Comparison of ENCODE assay signal across 9 cellular contexts in the genomic region with DNA sequence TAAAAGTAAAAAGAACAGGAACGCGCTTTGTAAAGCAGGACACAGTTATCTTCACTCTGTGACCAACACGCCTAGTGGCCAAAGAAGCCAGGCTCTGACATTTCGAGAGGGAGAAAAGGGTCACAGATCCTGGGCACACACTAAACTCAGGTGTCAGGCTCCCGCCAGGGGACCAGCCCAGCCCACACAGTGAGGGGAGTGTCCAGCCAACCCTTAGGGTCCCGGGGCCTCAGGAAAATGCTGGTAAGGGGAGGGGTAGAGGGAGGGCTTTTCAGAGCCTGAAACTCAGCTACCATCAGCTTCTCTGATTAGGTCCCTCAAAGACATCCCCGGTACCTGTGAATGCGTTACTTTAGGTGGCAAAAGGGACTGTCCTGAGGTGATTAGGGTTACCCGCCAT. TPM values are rescaled to one million over a fixed set of nuclear protein-coding genes. Genes with fewer than 3 reads are reported as not detected.
A peak's percentile ranks its signal among the peaks of the same experiment; 100 is the strongest.
DNase-seq lines count a peak whose midpoint lies in the region; ATAC-seq and TF ChIP-seq lines count a peak whose summit lies in the region.
"Had no signal": no experiment of that assay in that cellular context is flagged by ENCODE, and none has a peak within 500 bp of the region (broad histone marks: within the 10 kb centered on the region; RNA-seq: fewer than 3 reads in every experiment).

No MANE protein-coding gene starts in this region.

- peak overlapping the region; percentile 88 for H3K27ac ChIP-seq in CD4-positive, CD25-positive, alpha-beta regulatory T cell (ENCODE audit: insufficient read depth, low read length, poor library complexity, severe bottlenecking)
- peak overlapping the region; percentile 7 to 26 for H3K27ac ChIP-seq in ascending aorta
- peak overlapping the region; percentile 91 for H3K27ac ChIP-seq in neutrophil

- peaks cover 13% of the 10 kb centered on the region for H3K36me3 ChIP-seq in CD4-positive, CD25-positive, alpha-beta regulatory T cell (ENCODE audit: control insufficient read depth, insufficient read depth, low read length)
- H3K36me3 ChIP-seq in ascending aorta (no peaks in the 10 kb centered on the region), neutrophil (peaks cover 7% of the 10 kb centered on the region)

- H3K9me3 ChIP-seq in CD4-positive, CD25-positive, alpha-beta regulatory T cell (ENCODE audit: control insufficient read depth in 2 of 2, low read length in 2 of 2): peaks cover 0 to 2% of the 10 kb centered on the region in 2 experiments
- H3K9me3 ChIP-seq in ascending aorta (no peaks in the 10 kb centered on the region), neutrophil (no peaks in the 10 kb centered on the region)

- peak overlapping the region; percentile 72 for H3K4me3 ChIP-seq in CD4-positive, CD25-positive, alpha-beta regulatory T cell (ENCODE audit: low read depth, low read length)
- H3K4me3 ChIP-seq in ascending aorta (no peak overlapping the region), neutrophil (ENCODE audit: low read depth in 1 of 2, low read length in 1 of 2) (peak overlapping the region; percentile 48 to 59)

- TF ChIP-seq CTCF in ascending aorta (IDR thresholded peaks at IDR 0.05): no peak
- TF ChIP-seq CTCF in neutrophil (IDR thresholded peaks at IDR 0.05): no peak
- TF ChIP-seq CTCF in nephron progenitor cell (IDR thresholded peaks at IDR 0.05): no peak

- H3K9me3 Mint-ChIP-seq in CD4-positive, CD25-positive, alpha-beta regulatory T cell: peaks cover 0 to 2% (median 0%) of the 10 kb centered on the region in 7 donors
- H3K9me3 Mint-ChIP-seq in IgD-negative memory B cell: no peaks in the 10 kb centered on the region
- H3K9me3 Mint-ChIP-seq in nephron progenitor cell: peaks cover 10% of the 10 kb centered on the region

- no peaks in the 10 kb centered on the region for H3K27me3 Mint-ChIP-seq in CD4-positive, CD25-positive, alpha-beta regulatory T cell
- H3K27me3 Mint-ChIP-seq in IgD-negative memory B cell (no peaks in the 10 kb centered on the region), nephron progenitor cell (ENCODE audit: low read depth, poor library complexity) (peaks cover 7% of the 10 kb centered on the region)

- peaks cover 16% of the 10 kb centered on the region for H3K36me3 Mint-ChIP-seq in CD4-positive, CD25-positive, alpha-beta regulatory T cell
- peaks cover 9% of the 10 kb centered on the region for H3K36me3 Mint-ChIP-seq in IgD-negative memory B cell
- H3K36me3 Mint-ChIP-seq in nephron progenitor cell (ENCODE audit: low read depth): peaks cover 10% of the 10 kb centered on the region

- no peak for DNase-seq in CD4-positive, CD25-positive, alpha-beta regulatory T cell
- no peak for DNase-seq in ascending aorta (ENCODE audit: low spot score in 2 of 2)
- no peak for DNase-seq in nephron progenitor cell
- no peak for DNase-seq in NCI-H1694 treated with DMSO at 0.1 percent for 48 hours (lab: John Stamatoyannopoulos, UW)

- no peaks in the 10 kb centered on the region for H3K27me3 ChIP-seq in CD4-positive, CD25-positive, alpha-beta regulatory T cell (ENCODE audit: control insufficient read depth, insufficient read depth, low read length)
- H3K27me3 ChIP-seq in ascending aorta (no peaks in the 10 kb centered on the region), neutrophil (no peaks in the 10 kb centered on the region)

- intact Hi-C loops in ascending aorta (cut with DNase I): no loop called here

- H3K4me1 ChIP-seq in CD4-positive, CD25-positive, alpha-beta regulatory T cell (ENCODE audit: control insufficient read depth, insufficient read depth, low read length, poor library complexity, severe bottlenecking): peaks cover 92% of the 10 kb centered on the region
- H3K4me1 ChIP-seq in ascending aorta (peaks cover 13 to 38% of the 10 kb centered on the region in 2 donors), neutrophil (ENCODE audit: control insufficient read depth in 1 of 2, insufficient read depth in 1 of 2, low read depth in 1 of 2, low read length in 1 of 2) (peaks cover 100% of the 10 kb centered on the region in 2 experiments)

- peaks cover 25 to 88% (median 75%) of the 10 kb centered on the region in 4 donors for H3K4me1 Mint-ChIP-seq in CD4-positive, CD25-positive, alpha-beta regulatory T cell
- H3K4me1 Mint-ChIP-seq in IgD-negative memory B cell (peaks cover 42 to 60% (median 46%) of the 10 kb centered on the region in 3 donors), nephron progenitor cell (peaks cover 18% of the 10 kb centered on the region)

- H3K27ac Mint-ChIP-seq in CD4-positive, CD25-positive, alpha-beta regulatory T cell: peak overlapping the region; percentile 91 to 100 (median 92)
- peak overlapping the region; percentile 92 to 98 (median 97) for H3K27ac Mint-ChIP-seq in IgD-negative memory B cell
- no peak overlapping the region for H3K27ac Mint-ChIP-seq in nephron progenitor cell

- ATAC-seq in CD4-positive, CD25-positive, alpha-beta regulatory T cell (ENCODE audit: low read depth in 2 of 2): no peak
- ATAC-seq in HG02970 (IDR thresholded peaks at IDR 0.05; ENCODE audit: low FRiP score, unreplicated experiment) (no peak), GM18498 (IDR thresholded peaks at IDR 0.05; ENCODE audit: unreplicated experiment) (no peak)

- H3K4me3 Mint-ChIP-seq in CD4-positive, CD25-positive, alpha-beta regulatory T cell: peak overlapping the region in 3 of 4 donors; percentile 59 to 87 (median 72)
- H3K4me3 Mint-ChIP-seq in IgD-negative memory B cell (peak overlapping the region in 3 of 4 donors; percentile 54 to 77 (median 75)), nephron progenitor cell (no peak overlapping the region)

RNA-seq across cellular contexts. Expression of a gene that starts 16.6 kb away (rescaled TPM):
- 252 TPM for total RNA-seq in CD4-positive, CD25-positive, alpha-beta regulatory T cell
- polyA plus RNA-seq in CD4-positive, CD25-positive, alpha-beta regulatory T cell: 100 to 1,000 TPM; 253 to 316 (median 283) TPM
- 243 TPM for polyA plus RNA-seq in IgD-negative memory B cell
- 237 TPM for total RNA-seq in ascending aorta

RNA-seq across cellular contexts. Expression of a gene that starts 56.2 kb away (rescaled TPM):
- total RNA-seq in CD4-positive, CD25-positive, alpha-beta regulatory T cell: not detected
- 1 to 10 TPM in 1 of 4 donors, under 1 TPM in 1, not detected in 2; 0.33 to 1.1 TPM for polyA plus RNA-seq in CD4-positive, CD25-positive, alpha-beta regulatory T cell
- not detected for polyA plus RNA-seq in IgD-negative memory B cell
- total RNA-seq in ascending aorta: 221 TPM
- total RNA-seq: NCI-H460 had no signal

Comparison
In these comparisons a context has a peak if more than half of its experiments do, and no peak if none do; other contexts are left out.
1. H3K27ac ChIP-seq: peak in every context shown above with its lines; median percentile 91 in neutrophil; 88 in CD4-positive, CD25-positive, alpha-beta regulatory T cell; 16 in ascending aorta.
2. H3K4me3 ChIP-seq: peak in CD4-positive, CD25-positive, alpha-beta regulatory T cell (single experiment) and neutrophil (2 of 2); none in ascending aorta (0 of 2).
3. RNA of a gene that starts 56.2 kb away (total RNA-seq): 221 TPM in ascending aorta (single experiment); not detected in CD4-positive, CD25-positive, alpha-beta regulatory T cell (single experiment); every median in the first group is over 100 times any median in the second.